20 cellular contexts compared by ENCODE assay signal in genomic region chr11:100536979-100537378, GRCh38.
DNase-seq lines count a peak whose midpoint lies in the region; ATAC-seq, FAIRE-seq and TF ChIP-seq lines count a peak whose summit lies in the region.
"Had no signal": no experiment of that assay in that cellular context is flagged by ENCODE, and none has a peak within 500 bp of the region (broad histone marks: within the 10 kb centered on the region; RNA-seq: fewer than 3 reads in every experiment).

No MANE protein-coding gene starts in this region.

- H3K27me3 ChIP-seq in bronchial epithelial cell (ENCODE audit: control insufficient read depth, insufficient read depth, low read length) (no peaks in the 10 kb centered on the region), keratinocyte (ENCODE audit: control insufficient read depth, extremely low read depth, insufficient read depth, low read length) (no peaks in the 10 kb centered on the region), left lung (no peaks in the 10 kb centered on the region)

- dilution Hi-C loops in keratinocyte (cut with MboI; ENCODE audit: extremely low pct_ligation_motif_present, low sequenced_read_pairs): no loop called here

- H4K20me1 ChIP-seq in keratinocyte (ENCODE audit: control insufficient read depth, extremely low read depth, insufficient read depth, low read length): no peaks in the 10 kb centered on the region

- no peak for TF ChIP-seq CTCF in bronchial epithelial cell (IDR thresholded peaks at IDR 0.05; ENCODE audit: insufficient read depth, low read length, severe bottlenecking)
- TF ChIP-seq CTCF in keratinocyte (optimal IDR thresholded peaks at IDR 0.05 in 1 of 3, IDR thresholded peaks at IDR 0.05 in 1 of 3, conservative IDR thresholded peaks at IDR 0.05 in 1 of 3; ENCODE audit: extremely low read depth in 1 of 3, insufficient read depth in 2 of 3, low read length in 3 of 3): no peak
- no peak for TF ChIP-seq CTCF in left lung (IDR thresholded peaks at IDR 0.05)

- H3K36me3 ChIP-seq in bronchial epithelial cell (ENCODE audit: control insufficient read depth, insufficient read depth, low read length) (no peaks in the 10 kb centered on the region), keratinocyte (ENCODE audit: control insufficient read depth in 2 of 2, extremely low read depth in 1 of 2, insufficient read depth in 2 of 2, low read length in 2 of 2) (no peaks in the 10 kb centered on the region), left lung (no peaks in the 10 kb centered on the region)

- in situ Hi-C loops in SK-MEL-5 (cut with HindIII; ENCODE audit: low pct_unique_long_range_greater_than_20kb, low sequenced_read_pairs): no loop called here

- FAIRE-seq in bronchial epithelial cell (lab: Jason Lieb, UNC): no peak
- FAIRE-seq in keratinocyte (lab: Jason Lieb, UNC): peak; percentile 74
- FAIRE-seq: GM12891, GM18507, H1 had no signal

- H3K9ac ChIP-seq in keratinocyte (ENCODE audit: control insufficient read depth, extremely low read depth, insufficient read depth, low read length): no peak overlapping the region
- H3K9ac ChIP-seq: GM23248 had no signal

- intact Hi-C loops in left lung (cut with DNase I): no loop called here

- H3K4me1 ChIP-seq in keratinocyte (ENCODE audit: control insufficient read depth, extremely low read depth, insufficient read depth, low read length): peaks cover 6% of the 10 kb centered on the region
- no peaks in the 10 kb centered on the region for H3K4me1 ChIP-seq in left lung

- peak; percentile 97 for ATAC-seq in esophagus mucosa
- no peak for ATAC-seq in left lung

- H3K27ac ChIP-seq in keratinocyte (ENCODE audit: control insufficient read depth, insufficient read depth, low read length) (no peak overlapping the region), left lung (no peak overlapping the region)
- H3K27ac ChIP-seq: GM23248 had no signal

- DNase-seq in SK-MEL-5 (ENCODE audit: low read depth, low spot score) (peak; percentile 7), bronchial epithelial cell (ENCODE audit: low read depth) (peak; percentile 72), keratinocyte (ENCODE audit: low read depth, low spot score) (no peak), MV-4-11 (lab: John Stamatoyannopoulos, UW) (no peak), left lung (no peak), NCI-H128 (lab: John Stamatoyannopoulos, UW; ENCODE audit: unreplicated experiment) (no peak)
- DNase-seq: C1 segment of cervical spinal cord; Calu3; CD4-positive, alpha-beta memory T cell; COR-L47; DMS53; DMS79 treated with DMSO at 0.1 percent for 48 hours; GF-D8; GM23248; H7; HCEC 1CT had no signal

- H2AFZ ChIP-seq in keratinocyte (ENCODE audit: control insufficient read depth, low read length): no peak overlapping the region
- H2AFZ ChIP-seq: GM23248 had no signal

- H3K4me2 ChIP-seq in keratinocyte (ENCODE audit: control insufficient read depth, extremely low read depth, insufficient read depth, low read depth, low read length): no peak overlapping the region

- H3K9me1 ChIP-seq in keratinocyte (ENCODE audit: control insufficient read depth, extremely low read depth, insufficient read depth, low read length): no peaks in the 10 kb centered on the region

- H3K9me3 ChIP-seq in keratinocyte (ENCODE audit: control insufficient read depth, low read depth, low read length) (no peaks in the 10 kb centered on the region), left lung (no peaks in the 10 kb centered on the region)

- no peak overlapping the region for H3K4me3 ChIP-seq in bronchial epithelial cell (ENCODE audit: low read depth, low read length)
- H3K4me3 ChIP-seq in keratinocyte (ENCODE audit: control insufficient read depth in 2 of 3, extremely low read depth in 1 of 3, insufficient read depth in 2 of 3, low read depth in 1 of 3, low read length in 3 of 3): no peak overlapping the region
- H3K4me3 ChIP-seq in left lung: no peak overlapping the region
- H3K4me3 ChIP-seq: GM23248 had no signal

- H3K79me2 ChIP-seq in keratinocyte (ENCODE audit: control insufficient read depth, insufficient read depth, low read length): no peaks in the 10 kb centered on the region

Comparison
In these comparisons a context has a peak if more than half of its experiments do, and no peak if none do; other contexts are left out.
1. DNase-seq: peak in SK-MEL-5 (single experiment) and bronchial epithelial cell (single experiment); none in keratinocyte (single experiment), MV-4-11 (single experiment), left lung (0 of 2) and NCI-H128 (single experiment).